Comparison of ENCODE assay signal across 11 cellular contexts in the genomic region with DNA sequence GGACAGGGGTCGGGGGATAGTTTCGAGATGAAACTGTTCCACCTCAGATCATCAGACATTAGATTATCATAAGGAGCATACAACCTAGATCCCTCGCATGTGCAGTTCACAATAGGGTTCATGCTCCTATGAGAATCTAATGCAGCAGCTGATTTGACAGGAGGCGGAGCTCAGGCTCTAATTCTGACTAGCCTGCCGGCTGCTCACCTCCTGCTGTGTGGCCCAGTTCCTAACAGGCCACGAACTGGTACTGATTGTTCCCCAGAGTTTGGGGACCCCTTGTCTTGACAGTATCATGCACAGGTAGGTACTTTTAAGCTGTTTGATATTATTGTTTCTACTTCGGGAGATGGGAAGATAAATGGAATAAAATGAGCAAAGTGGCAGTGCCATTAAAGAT.
DNase-seq lines count a peak whose midpoint lies in the region; ATAC-seq, FAIRE-seq and TF ChIP-seq lines count a peak whose summit lies in the region.
"Had no signal": no experiment of that assay in that cellular context is flagged by ENCODE, and none has a peak within 500 bp of the region (broad histone marks: within the 10 kb centered on the region; RNA-seq: fewer than 3 reads in every experiment).

No MANE protein-coding gene starts in this region.

- H2AFZ ChIP-seq in HepG2 (ENCODE audit: low read length), result no peak overlapping the region

- FAIRE-seq in HepG2 (lab: Jason Lieb, UNC), result no peak

- no TSS peak for BruUV-seq in HepG2 (replicated peaks; lab: Mats Ljungman, UMichigan)

- no peak overlapping the region for H3K9ac ChIP-seq in HepG2 (ENCODE audit: insufficient read depth, low read depth, low read length)
- H3K9ac ChIP-seq: KMS-11 had no signal

- peaks cover 0 to 3% (median 0%) of the 10 kb centered on the region in 5 donors for H3K9me3 Mint-ChIP-seq in CD8-positive, alpha-beta memory T cell
- H3K9me3 Mint-ChIP-seq in activated T-cell treated with anti-CD3 and anti-CD28 coated beads, Interleukin-2, amount 50 U/mL, for 72 hours, result peaks cover 0 to 4% of the 10 kb centered on the region in 2 donors

- peak overlapping the region in 6 of 7 donors; percentile 57 to 86 (median 79) for H3K4me3 Mint-ChIP-seq in CD8-positive, alpha-beta memory T cell
- peak overlapping the region; percentile 77 to 78 for H3K4me3 Mint-ChIP-seq in activated T-cell treated with anti-CD3 and anti-CD28 coated beads, Interleukin-2, amount 50 U/mL, for 72 hours
- H3K4me3 Mint-ChIP-seq: nephron had no signal

- TF ChIP-seq EP300 in HepG2 (IDR thresholded peaks at IDR 0.05; ENCODE audit: low read depth in 2 of 2, low read length in 2 of 2) (no peak), HepG2 (CRISPR knock-in tag; IDR thresholded peaks at IDR 0.05; ENCODE audit: borderline replicate concordance) (no peak)

- CTCF ChIA-PET in CD8-positive, alpha-beta memory T cell (lab: Charles Lee), result no interaction called here
- CTCF ChIA-PET in HepG2 (lab: Yijun Ruan, JAX; ENCODE audit: low intra/inter-chr PET ratio, low total read pairs), result no interaction called here

- POLR2A ChIA-PET in CD8-positive, alpha-beta memory T cell (lab: Charles Lee), result interaction anchor here (0.6 kb wide), 1 partner anchor 116 kb away, joined by 3 read pairs; no protein-coding TSS in a partner anchor
- POLR2A ChIA-PET in HepG2 (lab: Yijun Ruan, JAX), result no interaction called here

- WGBS in HepG2 (ENCODE audit: low lambda C conversion rate), result 98% methylated on average over 7 of the region's 7 CpGs

- TF ChIP-seq CTCF in HepG2 (CRISPR knock-in tag; IDR thresholded peaks at IDR 0.05), result no peak

- no peaks in the 10 kb centered on the region for H4K20me1 ChIP-seq in HepG2 (ENCODE audit: insufficient read depth, low read length)

- DNase-seq in CD8-positive, alpha-beta memory T cell, result no peak
- DNase-seq in activated T-cell treated with anti-CD3 and anti-CD28 coated beads, Interleukin-2, amount 50 U/mL, for 72 hours, result peak in 1 of 2 donors; percentile 9
- DNase-seq in central memory CD4-positive, alpha-beta T cell, result no peak
- no peak for DNase-seq in cerebellum (ENCODE audit: low spot score)
- DNase-seq in ecto neural progenitor cell (ENCODE audit: low spot score), result no peak
- DNase-seq in HepG2 (ENCODE audit: low spot score), result no peak
- DNase-seq: DMS79 had no signal

- no peaks in the 10 kb centered on the region for H3K79me2 ChIP-seq in HepG2 (ENCODE audit: insufficient read depth, low read length)

- no peaks in the 10 kb centered on the region for H3K36me3 ChIP-seq in CD8-positive, alpha-beta memory T cell (ENCODE audit: insufficient read depth, low read length)
- peaks cover 1 to 3% of the 10 kb centered on the region in 2 experiments; a peak in 2 of 5 replicates for H3K36me3 ChIP-seq in HepG2 (replicated peaks in 1 of 2; ENCODE audit: control insufficient read depth in 1 of 2, insufficient read depth in 2 of 2, low read length in 2 of 2)

- in situ Hi-C loops in HepG2 (cut with HindIII; ENCODE audit: extremely low pct_ligation_motif_present, low pct_unique_long_range_greater_than_20kb), result no loop called here

- H3K4me3 ChIP-seq in CD8-positive, alpha-beta memory T cell (ENCODE audit: low read length), result no peak overlapping the region
- no peak overlapping the region for H3K4me3 ChIP-seq in HepG2 (replicated peaks in 1 of 3; ENCODE audit: insufficient read depth in 1 of 3, low read depth in 2 of 3, low read length in 3 of 3)

- peaks cover 12% of the 10 kb centered on the region for H3K4me1 ChIP-seq in CD8-positive, alpha-beta memory T cell (ENCODE audit: insufficient read depth, low read length)
- H3K4me1 ChIP-seq in HepG2 (ENCODE audit: insufficient read depth, low read length), result no peaks in the 10 kb centered on the region

- H3K4me2 ChIP-seq in HepG2 (ENCODE audit: low read depth, low read length), result no peak overlapping the region

- H3K27me3 ChIP-seq in CD8-positive, alpha-beta memory T cell (ENCODE audit: insufficient read depth, low read length, poor library complexity, severe bottlenecking), result no peaks in the 10 kb centered on the region
- H3K27me3 ChIP-seq in HepG2 (ENCODE audit: control insufficient read depth in 1 of 2, insufficient read depth in 2 of 2, low read length in 2 of 2), result no peaks in the 10 kb centered on the region

- H3K4me1 Mint-ChIP-seq in CD8-positive, alpha-beta memory T cell, result peaks cover 40 to 59% (median 41%) of the 10 kb centered on the region in 3 donors
- peaks cover 32% of the 10 kb centered on the region for H3K4me1 Mint-ChIP-seq in activated T-cell treated with anti-CD3 and anti-CD28 coated beads, Interleukin-2, amount 50 U/mL, for 72 hours (ENCODE audit: low read depth)
- H3K4me1 Mint-ChIP-seq: nephron had no signal

- H3K9me3 ChIP-seq in CD8-positive, alpha-beta memory T cell (ENCODE audit: low read length), result no peaks in the 10 kb centered on the region
- H3K9me3 ChIP-seq in HepG2 (ENCODE audit: low read length), result no peaks in the 10 kb centered on the region

- intact Hi-C loops in HepG2 (cut with micrococcal nuclease; ENCODE audit: unreplicated experiment), result no loop called here

- no peaks in the 10 kb centered on the region for H3K27me3 Mint-ChIP-seq in CD8-positive, alpha-beta memory T cell
- no peaks in the 10 kb centered on the region for H3K27me3 Mint-ChIP-seq in activated T-cell treated with anti-CD3 and anti-CD28 coated beads, Interleukin-2, amount 50 U/mL, for 72 hours (ENCODE audit: low read depth)

- ATAC-seq in GM19452 (IDR thresholded peaks at IDR 0.05; ENCODE audit: unreplicated experiment) (peak; percentile 66), HG03196 (IDR thresholded peaks at IDR 0.05; ENCODE audit: unreplicated experiment) (peak; percentile 32), HepG2 (no peak)
- peak; percentile 43 to 45 for ATAC-seq in activated T-cell treated with anti-CD3 and anti-CD28 coated beads, Interleukin-2, amount 50 U/mL, for 72 hours (replicated peaks in 1 of 2)

- H3K27ac Mint-ChIP-seq in CD8-positive, alpha-beta memory T cell, result peak overlapping the region in 7 of 8 donors; percentile 8 to 95 (median 87)
- peak overlapping the region; percentile 88 for H3K27ac Mint-ChIP-seq in activated T-cell treated with anti-CD3 and anti-CD28 coated beads, Interleukin-2, amount 50 U/mL, for 72 hours
- H3K27ac Mint-ChIP-seq: nephron had no signal

- peaks cover 16 to 38% (median 17%) of the 10 kb centered on the region in 3 donors for H3K36me3 Mint-ChIP-seq in CD8-positive, alpha-beta memory T cell
- H3K36me3 Mint-ChIP-seq in activated T-cell treated with anti-CD3 and anti-CD28 coated beads, Interleukin-2, amount 50 U/mL, for 72 hours (ENCODE audit: insufficient read depth in 2 of 2), result peaks cover 0 to 28% of the 10 kb centered on the region in 2 donors

- H3K27ac ChIP-seq in CD8-positive, alpha-beta memory T cell (ENCODE audit: low read depth, low read length), result no peak overlapping the region
- H3K27ac ChIP-seq in HepG2 (ENCODE audit: extremely low read length, insufficient read depth, low read length), result no peak overlapping the region
- H3K27ac ChIP-seq: KMS-11 had no signal

- no peak for TF ChIP-seq RAD21 in HepG2 (CRISPR knock-in tag; IDR thresholded peaks at IDR 0.05)

- no peak for TF ChIP-seq POLR2A in HepG2 (IDR thresholded peaks at IDR 0.05; ENCODE audit: insufficient read depth in 1 of 2, low read depth in 2 of 2, low read length in 2 of 2)

TF ChIP-seq in HepG2, 621 proteins besides CTCF, POLR2A, EP300 and RAD21:
- TF ChIP-seq, protein P1, sequence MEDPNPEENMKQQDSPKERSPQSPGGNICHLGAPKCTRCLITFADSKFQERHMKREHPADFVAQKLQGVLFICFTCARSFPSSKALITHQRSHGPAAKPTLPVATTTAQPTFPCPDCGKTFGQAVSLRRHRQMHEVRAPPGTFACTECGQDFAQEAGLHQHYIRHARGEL (CRISPR knock-in tag; IDR thresholded peaks at IDR 0.05), result no peak
- TF ChIP-seq ZNF577 (CRISPR knock-in tag; IDR thresholded peaks at IDR 0.05; ENCODE audit: borderline replicate concordance, low read depth), result no peak
- TF ChIP-seq RNF2 (conservative IDR thresholded peaks at IDR 0.05; ENCODE audit: low read depth), result no peak
- TF ChIP-seq BCL6 (CRISPR knock-in tag; IDR thresholded peaks at IDR 0.05), result no peak
- TF ChIP-seq KAT2B (IDR thresholded peaks at IDR 0.05; ENCODE audit: borderline replicate concordance, low read depth, low read length), result no peak
